ENCODE assay signal across 1 cellular context in the genomic region with DNA sequence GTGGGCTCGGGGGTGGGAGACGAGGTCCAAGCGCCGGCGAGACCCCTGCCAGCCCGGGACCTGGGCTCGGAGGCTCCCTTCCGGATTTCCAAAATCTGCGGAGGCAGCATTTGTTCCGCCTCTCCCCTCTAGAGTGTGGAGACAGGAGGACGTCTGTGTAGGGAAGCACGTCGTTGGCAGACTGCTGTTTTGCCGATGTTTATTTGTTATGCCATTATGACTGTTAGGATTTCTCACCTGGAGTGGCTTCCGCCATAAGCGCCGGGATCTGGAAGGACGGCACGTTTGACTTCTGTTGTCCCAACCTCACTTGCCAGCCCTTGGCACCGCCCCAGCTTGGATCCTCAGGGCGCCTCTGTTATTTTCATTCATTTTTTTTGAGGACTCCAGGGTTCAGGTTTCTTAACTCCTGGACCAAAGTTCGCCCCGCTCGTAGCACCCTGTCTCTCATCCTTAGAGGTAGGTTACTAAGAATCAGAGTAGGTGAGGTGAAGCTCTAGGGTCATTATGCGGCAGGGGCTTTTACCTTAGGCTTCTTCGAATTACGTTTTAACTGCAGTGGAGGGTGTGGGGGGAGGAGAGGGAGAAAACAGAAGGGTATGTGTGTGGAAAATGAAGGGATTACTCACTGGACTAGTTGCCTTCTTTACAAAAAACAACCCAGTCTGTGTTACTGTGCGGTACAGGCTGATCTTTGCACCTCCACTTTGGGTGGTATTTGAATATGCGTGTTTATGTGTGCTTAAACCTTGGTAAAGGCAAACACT.
A peak's percentile ranks its signal among the peaks of the same experiment; 100 is the strongest.
TF ChIP-seq lines count a peak whose summit lies in the region.

No MANE protein-coding gene starts in this region.

TF ChIP-seq in SK-N-SH, 30 proteins besides CTCF, POLR2A, EP300 and RAD21 (continued from another document):
- TF ChIP-seq, protein P1, sequence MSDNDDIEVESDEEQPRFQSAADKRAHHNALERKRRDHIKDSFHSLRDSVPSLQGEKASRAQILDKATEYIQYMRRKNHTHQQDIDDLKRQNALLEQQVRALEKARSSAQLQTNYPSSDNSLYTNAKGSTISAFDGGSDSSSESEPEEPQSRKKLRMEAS (IDR thresholded peaks at IDR 0.05; ENCODE audit: low read depth): 0 out of 2 replicates have a peak, but pooled peaks have one; percentile 2
- TF ChIP-seq POLR2AphosphoS5 (IDR thresholded peaks at IDR 0.05; ENCODE audit: low read depth, low read length): no peak
- no peak for TF ChIP-seq RCOR1 (IDR thresholded peaks at IDR 0.05; ENCODE audit: low read length)
- no peak for TF ChIP-seq CHD2 (IDR thresholded peaks at IDR 0.05; ENCODE audit: low read length, partially characterized antibody)
- no peak for TF ChIP-seq EZH2phosphoT487 (IDR thresholded peaks at IDR 0.05; ENCODE audit: borderline replicate concordance, low read depth)
- TF ChIP-seq GATA2 (CRISPR knock-in tag; IDR thresholded peaks at IDR 0.05): no peak
- no peak for TF ChIP-seq MXI1 (IDR thresholded peaks at IDR 0.05; ENCODE audit: low read depth, low read length)
- TF ChIP-seq, protein P2, sequence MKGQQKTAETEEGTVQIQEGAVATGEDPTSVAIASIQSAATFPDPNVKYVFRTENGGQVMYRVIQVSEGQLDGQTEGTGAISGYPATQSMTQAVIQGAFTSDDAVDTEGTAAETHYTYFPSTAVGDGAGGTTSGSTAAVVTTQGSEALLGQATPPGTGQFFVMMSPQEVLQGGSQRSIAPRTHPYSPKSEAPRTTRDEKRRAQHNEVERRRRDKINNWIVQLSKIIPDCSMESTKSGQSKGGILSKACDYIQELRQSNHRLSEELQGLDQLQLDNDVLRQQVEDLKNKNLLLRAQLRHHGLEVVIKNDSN (IDR thresholded peaks at IDR 0.05; ENCODE audit: borderline replicate concordance, low read depth): no peak
- TF ChIP-seq NRF1 (IDR thresholded peaks at IDR 0.05; ENCODE audit: low read depth, low read length): no peak
- no peak for TF ChIP-seq FOSL2 (IDR thresholded peaks at IDR 0.05; ENCODE audit: borderline replicate concordance, low read depth)
